Comparison of ENCODE assay signal across 8 cellular contexts in the genomic region with DNA sequence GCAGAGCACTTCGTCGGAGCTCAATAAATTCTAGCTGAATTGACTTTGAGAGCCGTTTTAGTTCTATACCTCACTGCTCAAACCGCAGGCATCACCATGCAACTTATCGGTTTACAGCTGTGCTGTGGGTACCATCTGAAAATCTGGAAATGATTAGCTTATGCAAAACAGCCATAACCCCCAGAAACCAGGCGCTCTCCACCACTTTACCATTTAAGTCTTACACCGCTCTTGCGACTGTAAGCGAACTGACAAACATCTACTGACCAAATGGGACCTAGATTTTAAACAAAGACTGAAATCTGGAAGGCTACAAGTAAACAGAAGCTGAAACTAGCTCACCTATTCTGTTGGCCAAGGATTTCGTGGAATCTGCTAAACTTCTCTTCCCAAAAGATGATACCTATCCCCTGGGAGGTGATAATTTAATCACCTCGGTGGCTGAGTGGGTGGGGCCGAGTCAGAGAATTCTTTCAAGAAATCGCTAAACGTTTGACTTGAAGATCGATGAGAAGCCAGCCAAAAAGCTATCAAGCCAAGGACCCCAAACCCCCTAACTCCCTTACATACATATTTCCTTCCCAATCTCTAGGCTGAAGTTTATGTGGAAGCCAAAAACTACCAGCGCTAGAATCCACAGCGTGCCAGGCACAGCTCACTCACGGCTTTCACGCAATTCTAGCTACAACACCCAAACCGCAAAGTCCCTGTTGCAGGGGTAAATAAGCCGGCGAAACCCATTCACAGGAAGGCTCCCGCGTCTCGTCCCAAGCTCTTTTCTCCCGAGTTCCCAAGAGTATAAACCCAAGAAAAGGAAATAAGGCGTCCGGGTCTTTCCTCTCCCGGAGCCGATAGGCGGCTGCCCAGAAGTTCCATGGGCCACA. TPM values are rescaled to one million over a fixed set of nuclear protein-coding genes. Genes with fewer than 3 reads are reported as not detected.
DNase-seq lines count a peak whose midpoint lies in the region; ATAC-seq and TF ChIP-seq lines count a peak whose summit lies in the region.

No MANE protein-coding gene starts in this region.

- peaks cover 12% of the 10 kb centered on the region for H3K27me3 Mint-ChIP-seq in endodermal cell (ENCODE audit: insufficient read depth)
- H3K27me3 Mint-ChIP-seq in neural progenitor cell (ENCODE audit: insufficient read depth, low read depth), result peaks cover 4% of the 10 kb centered on the region

- H3K27me3 ChIP-seq in endodermal cell (ENCODE audit: control insufficient read depth, insufficient read depth, low read length, poor library complexity, severe bottlenecking), result peaks cover 12% of the 10 kb centered on the region
- H3K27me3 ChIP-seq in neural progenitor cell, result no peaks in the 10 kb centered on the region

- H3K36me3 Mint-ChIP-seq in endodermal cell (ENCODE audit: low read depth) (no peaks in the 10 kb centered on the region), neural progenitor cell (no peaks in the 10 kb centered on the region)

- peaks cover 56% of the 10 kb centered on the region for H3K79me2 ChIP-seq in neural progenitor cell (ENCODE audit: low read depth)

- H2AFZ ChIP-seq in neural progenitor cell (replicated peaks), result peak overlapping the region; percentile 47

- H3K4me1 Mint-ChIP-seq in endodermal cell (peaks cover 4% of the 10 kb centered on the region), neural progenitor cell (peaks cover 17% of the 10 kb centered on the region)

- H3K9me3 Mint-ChIP-seq in endodermal cell (no peaks in the 10 kb centered on the region), neural progenitor cell (no peaks in the 10 kb centered on the region)

- H3K27ac Mint-ChIP-seq in endodermal cell, result peak overlapping the region; percentile 100
- peak overlapping the region; percentile 79 for H3K27ac Mint-ChIP-seq in neural progenitor cell

- 13 to 26% methylated on average over 18 to 31 of the region's 31 CpGs for WGBS in endodermal cell (ENCODE audit: insufficient coverage in 1 of 2, insufficient read length in 1 of 2), 2 experiments

- peak overlapping the region; percentile 83 for H3K9ac ChIP-seq in endodermal cell (ENCODE audit: extremely low read depth, low read length, poor library complexity, severe bottlenecking)
- H3K9ac ChIP-seq in neural progenitor cell, result peak overlapping the region; percentile 91

- H3F3A ChIP-seq in neural progenitor cell (ENCODE audit: low read depth), result no peaks in the 10 kb centered on the region

- H3K9me3 ChIP-seq in endodermal cell (ENCODE audit: control insufficient read depth, low read length) (no peaks in the 10 kb centered on the region), neural progenitor cell (ENCODE audit: low read depth) (no peaks in the 10 kb centered on the region)

- H3K27ac ChIP-seq in endodermal cell (ENCODE audit: low read depth, low read length) (no peak overlapping the region), neural progenitor cell (peak overlapping the region; percentile 47)

- H3K4me3 ChIP-seq in endodermal cell (ENCODE audit: low read length) (peak overlapping the region; percentile 96), neural progenitor cell (peak overlapping the region; percentile 96)

- no peak for TF ChIP-seq CTCF in endodermal cell (conservative IDR thresholded peaks at IDR 0.05)
- TF ChIP-seq CTCF in neural progenitor cell (IDR thresholded peaks at IDR 0.05), result no peak

- H3K4me3 Mint-ChIP-seq in endodermal cell (peak overlapping the region; percentile 97), neural progenitor cell (peak overlapping the region; percentile 100)

- H3K4me2 ChIP-seq in neural progenitor cell, result peak overlapping the region; percentile 94

- H4K20me1 ChIP-seq in neural progenitor cell (ENCODE audit: low read depth), result peaks cover 6% of the 10 kb centered on the region

- peak; percentile 49 for DNase-seq in stimulated activated CD4-positive, alpha-beta T cell treated with anti-CD3 and anti-CD28 coated beads, Interleukin-15, amount 100 ng/mL, for 24 hours
- no peak for DNase-seq in stimulated activated CD4-positive, alpha-beta T cell treated with anti-CD3 and anti-CD28 coated beads, Interleukin-12 subunit alpha, Interleukin-12 subunit beta, amount 100 ng/mL, for 4 hours
- DNase-seq in endodermal cell (peak; percentile 62), neural progenitor cell (ENCODE audit: low spot score) (no peak), NOMO-1 treated with DMSO at 0.1 percent for 48 hours (lab: John Stamatoyannopoulos, UW; ENCODE audit: unreplicated experiment) (no peak), KG1 (lab: John Stamatoyannopoulos, UW) (no peak)

- TF ChIP-seq POLR2A in Raji (IDR thresholded peaks at IDR 0.05; ENCODE audit: insufficient read depth, low read depth, low read length), result 0 out of 2 replicates have a peak, but pooled peaks have one; percentile 27

- H3K4me1 ChIP-seq in endodermal cell (ENCODE audit: control insufficient read depth, insufficient read depth, low read length), result no peaks in the 10 kb centered on the region
- no peaks in the 10 kb centered on the region for H3K4me1 ChIP-seq in neural progenitor cell

- peak; percentile 43 for ATAC-seq in HG02885 (IDR thresholded peaks at IDR 0.05; ENCODE audit: poor library complexity, unreplicated experiment)

- H3K36me3 ChIP-seq in endodermal cell (ENCODE audit: control insufficient read depth, insufficient read depth, low read length), result peaks cover 6% of the 10 kb centered on the region
- no peaks in the 10 kb centered on the region for H3K36me3 ChIP-seq in neural progenitor cell

RNA-seq across cellular contexts. Expression of a gene that starts 0.6 kb away (rescaled TPM):
- total RNA-seq in endodermal cell, result 10 to 100 TPM; 19.3 to 22.9 TPM
- polyA plus RNA-seq in endodermal cell (2013, experiment 1 of 2), result 12.4 TPM
- polyA plus RNA-seq in endodermal cell (2013, experiment 2 of 2), result 15.0 TPM
- 10.8 and 12.3 TPM in 2 replicates for total RNA-seq in neural progenitor cell (ENCODE audit: low replicate concordance)

RNA-seq across cellular contexts. Expression of a gene that starts 33.9 kb away (rescaled TPM):
- total RNA-seq in endodermal cell, result 1 to 10 TPM; 5.3 to 6.0 TPM
- 2.9 TPM for polyA plus RNA-seq in endodermal cell (2013, experiment 1 of 2)
- 2.6 TPM for polyA plus RNA-seq in endodermal cell (2013, experiment 2 of 2)
- total RNA-seq in neural progenitor cell (ENCODE audit: low replicate concordance), result 0.65 and 1.6 TPM in 2 replicates

RNA-seq across cellular contexts. Expression of a gene that starts 45.0 kb away (rescaled TPM):
- total RNA-seq in endodermal cell (10 to 100 TPM; 14.4 to 15.0 TPM), neural progenitor cell (ENCODE audit: low replicate concordance) (16.1 and 20.4 TPM in 2 replicates)
- polyA plus RNA-seq in endodermal cell (2013, experiment 1 of 2), result 10.0 TPM
- 9.7 TPM for polyA plus RNA-seq in endodermal cell (2013, experiment 2 of 2)

Comparison
In these comparisons a context has a peak if more than half of its experiments do, and no peak if none do; other contexts are left out.
1. DNase-seq: peak in stimulated activated CD4-positive, alpha-beta T cell treated with anti-CD3 and anti-CD28 coated beads, Interleukin-15, amount 100 ng/mL, for 24 hours (single experiment) and endodermal cell (single experiment); none in stimulated activated CD4-positive, alpha-beta T cell treated with anti-CD3 and anti-CD28 coated beads, Interleukin-12 subunit alpha, Interleukin-12 subunit beta, amount 100 ng/mL, for 4 hours (single experiment), neural progenitor cell (single experiment), NOMO-1 treated with DMSO at 0.1 percent for 48 hours (single experiment) and KG1 (single experiment).